17 cellular contexts compared by ENCODE assay signal in genomic region chr2:21356076-21356856, GRCh38.
A peak's percentile ranks its signal among the peaks of the same experiment; 100 is the strongest.
DNase-seq lines count a peak whose midpoint lies in the region; ATAC-seq and TF ChIP-seq lines count a peak whose summit lies in the region.
"Had no signal": no experiment of that assay in that cellular context is flagged by ENCODE, and none has a peak within 500 bp of the region (broad histone marks: within the 10 kb centered on the region; RNA-seq: fewer than 3 reads in every experiment).

No MANE protein-coding gene starts in this region.

- no peak overlapping the region for H3K9ac ChIP-seq in SK-N-SH

- no peaks in the 10 kb centered on the region for H3K79me2 ChIP-seq in SK-N-SH (ENCODE audit: insufficient read depth)

- H3K27me3 ChIP-seq in SK-N-SH (ENCODE audit: insufficient read depth), result no peaks in the 10 kb centered on the region

- H3K36me3 ChIP-seq in SK-N-SH (replicated peaks in 1 of 2; ENCODE audit: control insufficient read depth in 1 of 2, insufficient read depth in 2 of 2, low read length in 1 of 2), result no peaks in the 10 kb centered on the region

- peak; percentile 41 for TF ChIP-seq RAD21 in SK-N-SH (IDR thresholded peaks at IDR 0.05; ENCODE audit: low read length)

- H3K4me2 ChIP-seq in SK-N-SH, result no peak overlapping the region

- no peaks in the 10 kb centered on the region for H4K20me1 ChIP-seq in SK-N-SH (ENCODE audit: insufficient read depth)

- TF ChIP-seq CTCF in SK-N-SH (IDR thresholded peaks at IDR 0.05), result no peak

- peak overlapping the region in 1 of 2 experiments; percentile 67; a peak in 2 of 4 replicates for H3K27ac ChIP-seq in SK-N-SH (ENCODE audit: low read depth in 2 of 2, low read length in 1 of 2)

- peaks cover 0 to 14% of the 10 kb centered on the region in 2 experiments; a peak in 2 of 4 replicates for H3K4me1 ChIP-seq in SK-N-SH (ENCODE audit: control insufficient read depth in 1 of 2, insufficient read depth in 2 of 2, low read depth in 1 of 2, low read length in 1 of 2)

- POLR2A ChIA-PET in SK-N-SH (lab: Yijun Ruan, JAX), result no interaction called here

- H2AFZ ChIP-seq in SK-N-SH (ENCODE audit: low read depth), result no peak overlapping the region

- DNase-seq in NCI-H2171 treated with DMSO at 0.1 percent for 48 hours (lab: John Stamatoyannopoulos, UW), result peak; percentile 65
- DNase-seq in NCI-H2171 (lab: John Stamatoyannopoulos, UW), result no peak
- DNase-seq in SK-N-SH, result peak; percentile 77
- peak; percentile 16 for DNase-seq in kidney tubule cell (ENCODE audit: low spot score)
- DNase-seq in renal cortical epithelial cell (ENCODE audit: low read depth), result peak; percentile 28
- no peak for DNase-seq in cortex of kidney (lab: John Stamatoyannopoulos, UW)
- DNase-seq: CD4-positive, CD25-positive, alpha-beta regulatory T cell; COR-L47; DMS153; GF-D8; NCI-H1436; NCI-H1930; NCI-H446; NCI-H748 treated with DMSO at 0.1 percent for 48 hours had no signal

- no peaks in the 10 kb centered on the region for H3K9me2 ChIP-seq in SK-N-SH

- TF ChIP-seq EP300 in SK-N-SH (IDR thresholded peaks at IDR 0.05; ENCODE audit: borderline replicate concordance in 1 of 2, low read depth in 1 of 2, low read length in 1 of 2), result peak in 1 of 2 experiments; percentile 66; a peak in 1 of 4 replicates

- H3K4me3 ChIP-seq in SK-N-SH (ENCODE audit: low read depth in 2 of 2, low read length in 1 of 2), result no peak overlapping the region
- H3K4me3 ChIP-seq: K562 had no signal

- H3F3A ChIP-seq in SK-N-SH (replicated peaks; ENCODE audit: insufficient read depth), result no peaks in the 10 kb centered on the region

- ATAC-seq in HG02763 (IDR thresholded peaks at IDR 0.05; ENCODE audit: unreplicated experiment), result no peak
- ATAC-seq in GM18517 (IDR thresholded peaks at IDR 0.05; ENCODE audit: unreplicated experiment), result no peak
- ATAC-seq: K562 had no signal

- CTCF ChIA-PET in SK-N-SH (lab: Yijun Ruan, JAX), result interaction anchor here (1.1 to 3.2 kb wide), 3 partner anchors 11 to 71 kb away, joined by 3 to 11 read pairs (median 5); no protein-coding TSS in a partner anchor

- no peaks in the 10 kb centered on the region; the same call in 1 of the 2 replicates for H3K9me3 ChIP-seq in SK-N-SH

- 10% methylated on average over 9 of the region's 9 CpGs for WGBS in SK-N-SH (ENCODE audit: low lambda C conversion rate)

TF ChIP-seq in SK-N-SH, 30 proteins besides CTCF, POLR2A, EP300 and RAD21:
- TF ChIP-seq FOXM1 (IDR thresholded peaks at IDR 0.05; ENCODE audit: low read depth) (no peak), RCOR1 (IDR thresholded peaks at IDR 0.05; ENCODE audit: low read length) (peak; percentile 62; the same call in 1 of the 2 replicates), MAX (IDR thresholded peaks at IDR 0.05; ENCODE audit: low read depth) (no peak), GATA2 (CRISPR knock-in tag; IDR thresholded peaks at IDR 0.05) (peak; percentile 68), TCF12 (IDR thresholded peaks at IDR 0.05) (no peak), TAF1 (IDR thresholded peaks at IDR 0.05; ENCODE audit: borderline replicate concordance, low read depth, low read length) (no peak), NRF1 (IDR thresholded peaks at IDR 0.05; ENCODE audit: low read depth, low read length) (no peak), YY1 (IDR thresholded peaks at IDR 0.05; ENCODE audit: low read depth) (no peak), RXRA (IDR thresholded peaks at IDR 0.05; ENCODE audit: borderline replicate concordance, low read depth) (no peak), USF1 (IDR thresholded peaks at IDR 0.05; ENCODE audit: borderline replicate concordance, low read depth) (no peak), PBX3 (IDR thresholded peaks at IDR 0.05) (no peak), ELF1 (IDR thresholded peaks at IDR 0.05) (no peak), POLR2AphosphoS5 (IDR thresholded peaks at IDR 0.05; ENCODE audit: low read depth, low read length) (no peak), SIN3A (IDR thresholded peaks at IDR 0.05; ENCODE audit: borderline replicate concordance, low read depth, low read length) (no peak), TEAD4 (IDR thresholded peaks at IDR 0.05; ENCODE audit: borderline replicate concordance, insufficient read depth) (no peak), MXI1 (IDR thresholded peaks at IDR 0.05; ENCODE audit: low read depth, low read length) (no peak), CHD2 (IDR thresholded peaks at IDR 0.05; ENCODE audit: low read length, partially characterized antibody) (no peak), REST (IDR thresholded peaks at IDR 0.05; ENCODE audit: low read depth, low read length) (no peak), EZH2phosphoT487 (IDR thresholded peaks at IDR 0.05; ENCODE audit: borderline replicate concordance, low read depth) (no peak), FOXJ3 (CRISPR knock-in tag; IDR thresholded peaks at IDR 0.05) (peak; percentile 61), RFX5 (IDR thresholded peaks at IDR 0.05; ENCODE audit: low read length) (no peak)

Comparison
In these comparisons a context has a peak if more than half of its experiments do, and no peak if none do; other contexts are left out.
1. DNase-seq: peak in NCI-H2171 treated with DMSO at 0.1 percent for 48 hours (single experiment), SK-N-SH (single experiment), kidney tubule cell (single experiment) and renal cortical epithelial cell (single experiment); none in NCI-H2171 (single experiment) and cortex of kidney (single experiment).